ENCODE assay signal across 2 cellular contexts in genomic region chr19:1234041-1234669, GRCh38.
TF ChIP-seq lines count a peak whose summit lies in the region.

No MANE protein-coding gene starts in this region.

TF ChIP-seq in HEK293, 187 proteins besides CTCF, POLR2A, EP300 and RAD21:
- TF ChIP-seq BCL11B (tag by site-specific recombination; IDR thresholded peaks at IDR 0.05; ENCODE audit: low read depth) (peak; percentile 33; the same call in 1 of the 2 replicates), ZNF394 (tag by site-specific recombination; IDR thresholded peaks at IDR 0.05; ENCODE audit: borderline replicate concordance) (no peak), ZNF19 (tag by site-specific recombination; IDR thresholded peaks at IDR 0.05; ENCODE audit: low read depth) (no peak), KLF1 (tag by site-specific recombination; IDR thresholded peaks at IDR 0.05) (peak; percentile 52), KLF8 (tag by site-specific recombination; IDR thresholded peaks at IDR 0.05) (peak; percentile 48; the same call in 1 of the 2 replicates), ZNF843 (tag by site-specific recombination; IDR thresholded peaks at IDR 0.05) (no peak)

TF ChIP-seq in K562, 482 proteins besides CTCF, POLR2A, EP300 and RAD21:
- TF ChIP-seq STAT5B (CRISPR knock-in tag; IDR thresholded peaks at IDR 0.05), result no peak
- no peak for TF ChIP-seq GTF2B (IDR thresholded peaks at IDR 0.05; ENCODE audit: extremely low read depth, insufficient read length)
- TF ChIP-seq BRF2 (IDR thresholded peaks at IDR 0.05; ENCODE audit: borderline replicate concordance, insufficient read depth, insufficient read length), result no peak
- TF ChIP-seq, protein P1, sequence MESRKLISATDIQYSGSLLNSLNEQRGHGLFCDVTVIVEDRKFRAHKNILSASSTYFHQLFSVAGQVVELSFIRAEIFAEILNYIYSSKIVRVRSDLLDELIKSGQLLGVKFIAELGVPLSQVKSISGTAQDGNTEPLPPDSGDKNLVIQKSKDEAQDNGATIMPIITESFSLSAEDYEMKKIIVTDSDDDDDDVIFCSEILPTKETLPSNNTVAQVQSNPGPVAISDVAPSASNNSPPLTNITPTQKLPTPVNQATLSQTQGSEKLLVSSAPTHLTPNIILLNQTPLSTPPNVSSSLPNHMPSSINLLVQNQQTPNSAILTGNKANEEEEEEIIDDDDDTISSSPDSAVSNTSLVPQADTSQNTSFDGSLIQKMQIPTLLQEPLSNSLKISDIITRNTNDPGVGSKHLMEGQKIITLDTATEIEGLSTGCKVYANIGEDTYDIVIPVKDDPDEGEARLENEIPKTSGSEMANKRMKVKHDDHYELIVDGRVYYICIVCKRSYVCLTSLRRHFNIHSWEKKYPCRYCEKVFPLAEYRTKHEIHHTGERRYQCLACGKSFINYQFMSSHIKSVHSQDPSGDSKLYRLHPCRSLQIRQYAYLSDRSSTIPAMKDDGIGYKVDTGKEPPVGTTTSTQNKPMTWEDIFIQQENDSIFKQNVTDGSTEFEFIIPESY (CRISPR knock-in tag; IDR thresholded peaks at IDR 0.05), result 0 out of 2 replicates have a peak, but pooled peaks have one; percentile 35
- no peak for TF ChIP-seq ZNF232 (CRISPR knock-in tag; IDR thresholded peaks at IDR 0.05)
- TF ChIP-seq, protein P2, sequence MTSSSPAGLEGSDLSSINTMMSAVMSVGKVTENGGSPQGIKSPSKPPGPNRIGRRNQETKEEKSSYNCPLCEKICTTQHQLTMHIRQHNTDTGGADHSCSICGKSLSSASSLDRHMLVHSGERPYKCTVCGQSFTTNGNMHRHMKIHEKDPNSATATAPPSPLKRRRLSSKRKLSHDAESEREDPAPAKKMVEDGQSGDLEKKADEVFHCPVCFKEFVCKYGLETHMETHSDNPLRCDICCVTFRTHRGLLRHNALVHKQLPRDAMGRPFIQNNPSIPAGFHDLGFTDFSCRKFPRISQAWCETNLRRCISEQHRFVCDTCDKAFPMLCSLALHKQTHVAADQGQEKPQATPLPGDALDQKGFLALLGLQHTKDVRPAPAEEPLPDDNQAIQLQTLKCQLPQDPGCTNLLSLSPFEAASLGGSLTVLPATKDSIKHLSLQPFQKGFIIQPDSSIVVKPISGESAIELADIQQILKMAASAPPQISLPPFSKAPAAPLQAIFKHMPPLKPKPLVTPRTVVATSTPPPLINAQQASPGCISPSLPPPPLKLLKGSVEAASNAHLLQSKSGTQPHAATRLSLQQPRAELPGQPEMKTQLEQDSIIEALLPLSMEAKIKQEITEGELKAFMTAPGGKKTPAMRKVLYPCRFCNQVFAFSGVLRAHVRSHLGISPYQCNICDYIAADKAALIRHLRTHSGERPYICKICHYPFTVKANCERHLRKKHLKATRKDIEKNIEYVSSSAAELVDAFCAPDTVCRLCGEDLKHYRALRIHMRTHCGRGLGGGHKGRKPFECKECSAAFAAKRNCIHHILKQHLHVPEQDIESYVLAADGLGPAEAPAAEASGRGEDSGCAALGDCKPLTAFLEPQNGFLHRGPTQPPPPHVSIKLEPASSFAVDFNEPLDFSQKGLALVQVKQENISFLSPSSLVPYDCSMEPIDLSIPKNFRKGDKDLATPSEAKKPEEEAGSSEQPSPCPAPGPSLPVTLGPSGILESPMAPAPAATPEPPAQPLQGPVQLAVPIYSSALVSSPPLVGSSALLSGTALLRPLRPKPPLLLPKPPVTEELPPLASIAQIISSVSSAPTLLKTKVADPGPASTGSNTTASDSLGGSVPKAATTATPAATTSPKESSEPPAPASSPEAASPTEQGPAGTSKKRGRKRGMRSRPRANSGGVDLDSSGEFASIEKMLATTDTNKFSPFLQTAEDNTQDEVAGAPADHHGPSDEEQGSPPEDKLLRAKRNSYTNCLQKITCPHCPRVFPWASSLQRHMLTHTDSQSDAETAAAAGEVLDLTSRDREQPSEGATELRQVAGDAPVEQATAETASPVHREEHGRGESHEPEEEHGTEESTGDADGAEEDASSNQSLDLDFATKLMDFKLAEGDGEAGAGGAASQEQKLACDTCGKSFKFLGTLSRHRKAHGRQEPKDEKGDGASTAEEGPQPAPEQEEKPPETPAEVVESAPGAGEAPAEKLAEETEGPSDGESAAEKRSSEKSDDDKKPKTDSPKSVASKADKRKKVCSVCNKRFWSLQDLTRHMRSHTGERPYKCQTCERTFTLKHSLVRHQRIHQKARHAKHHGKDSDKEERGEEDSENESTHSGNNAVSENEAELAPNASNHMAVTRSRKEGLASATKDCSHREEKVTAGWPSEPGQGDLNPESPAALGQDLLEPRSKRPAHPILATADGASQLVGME (CRISPR knock-in tag; IDR thresholded peaks at IDR 0.05), result no peak
- TF ChIP-seq HDAC3 (IDR thresholded peaks at IDR 0.05; ENCODE audit: borderline replicate concordance, partially characterized antibody), result no peak
- TF ChIP-seq NCOA1 (IDR thresholded peaks at IDR 0.05; ENCODE audit: low read depth), result no peak
- no peak for TF ChIP-seq PURB (CRISPR knock-in tag; IDR thresholded peaks at IDR 0.05; ENCODE audit: low read depth)
- TF ChIP-seq POLR2G (IDR thresholded peaks at IDR 0.05; ENCODE audit: low read depth, low read length), result 0 out of 2 replicates have a peak, but pooled peaks have one; percentile 33
- TF ChIP-seq BRD4 (IDR thresholded peaks at IDR 0.05), result no peak
